Comparison of ENCODE assay signal across 1 cellular context in the genomic region with DNA sequence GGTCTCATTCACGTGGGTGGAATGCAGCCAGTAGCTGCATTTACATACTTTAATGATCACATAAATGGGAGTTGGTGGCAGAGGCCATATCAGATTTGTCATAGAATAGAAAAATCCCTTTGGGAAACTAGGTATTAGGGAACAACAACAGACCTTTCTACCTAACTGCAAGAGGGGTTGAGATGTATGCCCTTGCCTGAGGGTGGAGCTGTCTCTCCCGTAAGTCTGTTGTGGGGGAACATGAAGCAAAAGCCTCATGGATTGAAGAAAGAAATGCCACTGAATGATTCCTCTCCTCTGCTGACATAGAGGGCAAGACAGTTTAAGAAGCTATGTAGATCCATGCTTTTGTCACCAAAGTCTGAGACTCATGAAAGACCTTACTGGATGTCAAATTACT.
TF ChIP-seq lines count a peak whose summit lies in the region.

No MANE protein-coding gene starts in this region.

TF ChIP-seq in WTC11, 78 proteins besides CTCF, POLR2A, EP300 and RAD21 (continued from another document):
- TF ChIP-seq, protein P1, sequence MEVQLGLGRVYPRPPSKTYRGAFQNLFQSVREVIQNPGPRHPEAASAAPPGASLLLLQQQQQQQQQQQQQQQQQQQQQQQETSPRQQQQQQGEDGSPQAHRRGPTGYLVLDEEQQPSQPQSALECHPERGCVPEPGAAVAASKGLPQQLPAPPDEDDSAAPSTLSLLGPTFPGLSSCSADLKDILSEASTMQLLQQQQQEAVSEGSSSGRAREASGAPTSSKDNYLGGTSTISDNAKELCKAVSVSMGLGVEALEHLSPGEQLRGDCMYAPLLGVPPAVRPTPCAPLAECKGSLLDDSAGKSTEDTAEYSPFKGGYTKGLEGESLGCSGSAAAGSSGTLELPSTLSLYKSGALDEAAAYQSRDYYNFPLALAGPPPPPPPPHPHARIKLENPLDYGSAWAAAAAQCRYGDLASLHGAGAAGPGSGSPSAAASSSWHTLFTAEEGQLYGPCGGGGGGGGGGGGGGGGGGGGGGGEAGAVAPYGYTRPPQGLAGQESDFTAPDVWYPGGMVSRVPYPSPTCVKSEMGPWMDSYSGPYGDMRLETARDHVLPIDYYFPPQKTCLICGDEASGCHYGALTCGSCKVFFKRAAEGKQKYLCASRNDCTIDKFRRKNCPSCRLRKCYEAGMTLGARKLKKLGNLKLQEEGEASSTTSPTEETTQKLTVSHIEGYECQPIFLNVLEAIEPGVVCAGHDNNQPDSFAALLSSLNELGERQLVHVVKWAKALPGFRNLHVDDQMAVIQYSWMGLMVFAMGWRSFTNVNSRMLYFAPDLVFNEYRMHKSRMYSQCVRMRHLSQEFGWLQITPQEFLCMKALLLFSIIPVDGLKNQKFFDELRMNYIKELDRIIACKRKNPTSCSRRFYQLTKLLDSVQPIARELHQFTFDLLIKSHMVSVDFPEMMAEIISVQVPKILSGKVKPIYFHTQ (CRISPR knock-in tag; IDR thresholded peaks at IDR 0.05): no peak
- TF ChIP-seq ZNF416 (CRISPR knock-in tag; IDR thresholded peaks at IDR 0.05) (no peak), IRF2 (CRISPR knock-in tag; IDR thresholded peaks at IDR 0.05; ENCODE audit: borderline replicate concordance, low read depth) (no peak), ELF4 (CRISPR knock-in tag; IDR thresholded peaks at IDR 0.05; ENCODE audit: low read depth) (no peak), EMX1 (CRISPR knock-in tag; IDR thresholded peaks at IDR 0.05) (no peak), ZNF121 (CRISPR knock-in tag; IDR thresholded peaks at IDR 0.05) (no peak), ZNF512 (CRISPR knock-in tag; IDR thresholded peaks at IDR 0.05; ENCODE audit: borderline replicate concordance) (no peak), SP1 (CRISPR knock-in tag; conservative IDR thresholded peaks at IDR 0.05) (no peak), ESRRA (CRISPR knock-in tag; IDR thresholded peaks at IDR 0.05; ENCODE audit: borderline replicate concordance) (no peak), CDX4 (CRISPR knock-in tag; IDR thresholded peaks at IDR 0.05; ENCODE audit: borderline replicate concordance) (no peak), ZNF671 (CRISPR knock-in tag; IDR thresholded peaks at IDR 0.05) (no peak), TP53 (CRISPR knock-in tag; IDR thresholded peaks at IDR 0.05) (no peak)
